In genomic region chr4:182062936-182063335, GRCh38 we compare ENCODE assay signal across 1 cellular context.
TF ChIP-seq lines count a peak whose summit lies in the region.

No MANE protein-coding gene starts in this region.

TF ChIP-seq in K562, 482 proteins besides CTCF, POLR2A, EP300 and RAD21 (continued from another document):
- TF ChIP-seq, protein P1, sequence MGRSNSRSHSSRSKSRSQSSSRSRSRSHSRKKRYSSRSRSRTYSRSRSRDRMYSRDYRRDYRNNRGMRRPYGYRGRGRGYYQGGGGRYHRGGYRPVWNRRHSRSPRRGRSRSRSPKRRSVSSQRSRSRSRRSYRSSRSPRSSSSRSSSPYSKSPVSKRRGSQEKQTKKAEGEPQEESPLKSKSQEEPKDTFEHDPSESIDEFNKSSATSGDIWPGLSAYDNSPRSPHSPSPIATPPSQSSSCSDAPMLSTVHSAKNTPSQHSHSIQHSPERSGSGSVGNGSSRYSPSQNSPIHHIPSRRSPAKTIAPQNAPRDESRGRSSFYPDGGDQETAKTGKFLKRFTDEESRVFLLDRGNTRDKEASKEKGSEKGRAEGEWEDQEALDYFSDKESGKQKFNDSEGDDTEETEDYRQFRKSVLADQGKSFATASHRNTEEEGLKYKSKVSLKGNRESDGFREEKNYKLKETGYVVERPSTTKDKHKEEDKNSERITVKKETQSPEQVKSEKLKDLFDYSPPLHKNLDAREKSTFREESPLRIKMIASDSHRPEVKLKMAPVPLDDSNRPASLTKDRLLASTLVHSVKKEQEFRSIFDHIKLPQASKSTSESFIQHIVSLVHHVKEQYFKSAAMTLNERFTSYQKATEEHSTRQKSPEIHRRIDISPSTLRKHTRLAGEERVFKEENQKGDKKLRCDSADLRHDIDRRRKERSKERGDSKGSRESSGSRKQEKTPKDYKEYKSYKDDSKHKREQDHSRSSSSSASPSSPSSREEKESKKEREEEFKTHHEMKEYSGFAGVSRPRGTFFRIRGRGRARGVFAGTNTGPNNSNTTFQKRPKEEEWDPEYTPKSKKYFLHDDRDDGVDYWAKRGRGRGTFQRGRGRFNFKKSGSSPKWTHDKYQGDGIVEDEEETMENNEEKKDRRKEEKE (IDR thresholded peaks at IDR 0.05; ENCODE audit: borderline replicate concordance in 1 of 2, control insufficient read depth in 1 of 2, low read depth in 2 of 2, low read length in 1 of 2), result no peak
- no peak for TF ChIP-seq FIP1L1 (IDR thresholded peaks at IDR 0.05; ENCODE audit: low read depth, low read length, poor library complexity, severe bottlenecking)
- peak; percentile 77 for TF ChIP-seq NFE2 (IDR thresholded peaks at IDR 0.05; ENCODE audit: low read depth)
- TF ChIP-seq HNRNPL (IDR thresholded peaks at IDR 0.05; ENCODE audit: low read depth, low read length), result no peak
- no peak for TF ChIP-seq RHOXF2B (CRISPR knock-in tag; conservative IDR thresholded peaks at IDR 0.05)
- TF ChIP-seq KDM2B (CRISPR knock-in tag; IDR thresholded peaks at IDR 0.05), result no peak
- TF ChIP-seq, protein P2, sequence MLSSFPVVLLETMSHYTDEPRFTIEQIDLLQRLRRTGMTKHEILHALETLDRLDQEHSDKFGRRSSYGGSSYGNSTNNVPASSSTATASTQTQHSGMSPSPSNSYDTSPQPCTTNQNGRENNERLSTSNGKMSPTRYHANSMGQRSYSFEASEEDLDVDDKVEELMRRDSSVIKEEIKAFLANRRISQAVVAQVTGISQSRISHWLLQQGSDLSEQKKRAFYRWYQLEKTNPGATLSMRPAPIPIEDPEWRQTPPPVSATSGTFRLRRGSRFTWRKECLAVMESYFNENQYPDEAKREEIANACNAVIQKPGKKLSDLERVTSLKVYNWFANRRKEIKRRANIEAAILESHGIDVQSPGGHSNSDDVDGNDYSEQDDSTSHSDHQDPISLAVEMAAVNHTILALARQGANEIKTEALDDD (IDR thresholded peaks at IDR 0.05), result no peak
- TF ChIP-seq FOXJ2 (tag; IDR thresholded peaks at IDR 0.05), result no peak
- no peak for TF ChIP-seq CREB1 (IDR thresholded peaks at IDR 0.05)
- no peak for TF ChIP-seq CREB1 (CRISPR knock-in tag; IDR thresholded peaks at IDR 0.05)
- no peak for TF ChIP-seq ZNF507 (tag; conservative IDR thresholded peaks at IDR 0.05)
- TF ChIP-seq ZNF347 (CRISPR knock-in tag; IDR thresholded peaks at IDR 0.05; ENCODE audit: low read depth), result no peak
- TF ChIP-seq HIVEP1 (CRISPR knock-in tag; IDR thresholded peaks at IDR 0.05), result no peak
- TF ChIP-seq TAF7 (tag; IDR thresholded peaks at IDR 0.05), result no peak
- TF ChIP-seq VEZF1 (CRISPR knock-in tag; IDR thresholded peaks at IDR 0.05), result no peak
- TF ChIP-seq MTF1 (CRISPR knock-in tag; IDR thresholded peaks at IDR 0.05; ENCODE audit: borderline replicate concordance), result no peak
- TF ChIP-seq ZNF707 (CRISPR knock-in tag; conservative IDR thresholded peaks at IDR 0.05), result no peak
- no peak for TF ChIP-seq CBFA2T3 (IDR thresholded peaks at IDR 0.05)
- TF ChIP-seq NCOA2 (IDR thresholded peaks at IDR 0.05; ENCODE audit: partially characterized antibody in 2 of 2), result no peak
- no peak for TF ChIP-seq ZNF197 (CRISPR knock-in tag; IDR thresholded peaks at IDR 0.05; ENCODE audit: low read depth)
- TF ChIP-seq FOSL1 (tag; conservative IDR thresholded peaks at IDR 0.05), result peak; percentile 37; the same call in 1 of the 2 replicates
- no peak for TF ChIP-seq ZC3H4 (CRISPR knock-in tag; IDR thresholded peaks at IDR 0.05; ENCODE audit: borderline replicate concordance)
- no peak for TF ChIP-seq SMARCE1 (IDR thresholded peaks at IDR 0.05)
- TF ChIP-seq, protein P3, sequence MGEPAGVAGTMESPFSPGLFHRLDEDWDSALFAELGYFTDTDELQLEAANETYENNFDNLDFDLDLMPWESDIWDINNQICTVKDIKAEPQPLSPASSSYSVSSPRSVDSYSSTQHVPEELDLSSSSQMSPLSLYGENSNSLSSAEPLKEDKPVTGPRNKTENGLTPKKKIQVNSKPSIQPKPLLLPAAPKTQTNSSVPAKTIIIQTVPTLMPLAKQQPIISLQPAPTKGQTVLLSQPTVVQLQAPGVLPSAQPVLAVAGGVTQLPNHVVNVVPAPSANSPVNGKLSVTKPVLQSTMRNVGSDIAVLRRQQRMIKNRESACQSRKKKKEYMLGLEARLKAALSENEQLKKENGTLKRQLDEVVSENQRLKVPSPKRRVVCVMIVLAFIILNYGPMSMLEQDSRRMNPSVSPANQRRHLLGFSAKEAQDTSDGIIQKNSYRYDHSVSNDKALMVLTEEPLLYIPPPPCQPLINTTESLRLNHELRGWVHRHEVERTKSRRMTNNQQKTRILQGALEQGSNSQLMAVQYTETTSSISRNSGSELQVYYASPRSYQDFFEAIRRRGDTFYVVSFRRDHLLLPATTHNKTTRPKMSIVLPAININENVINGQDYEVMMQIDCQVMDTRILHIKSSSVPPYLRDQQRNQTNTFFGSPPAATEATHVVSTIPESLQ (CRISPR knock-in tag; IDR thresholded peaks at IDR 0.05), result no peak
- no peak for TF ChIP-seq RUNX1 (IDR thresholded peaks at IDR 0.05; ENCODE audit: low read depth)
- no peak for TF ChIP-seq MXI1 (IDR thresholded peaks at IDR 0.05; ENCODE audit: low read depth, low read length)
- TF ChIP-seq RBM39 (optimal IDR thresholded peaks at IDR 0.05; ENCODE audit: low read depth, low read length), result no peak
- TF ChIP-seq TEAD1 (CRISPR knock-in tag; IDR thresholded peaks at IDR 0.05), result peak in 1 of 2 experiments; percentile 72; a peak in 2 of 4 replicates
- no peak for TF ChIP-seq NR0B1 (IDR thresholded peaks at IDR 0.05; ENCODE audit: partially characterized antibody)
- no peak for TF ChIP-seq NR3C1 (CRISPR knock-in tag; IDR thresholded peaks at IDR 0.05)
- TF ChIP-seq SLC30A9 (CRISPR knock-in tag; IDR thresholded peaks at IDR 0.05), result no peak
- no peak for TF ChIP-seq ZC3H11A (IDR thresholded peaks at IDR 0.05; ENCODE audit: low read depth, low read length)
- no peak for TF ChIP-seq TAF9B (IDR thresholded peaks at IDR 0.05; ENCODE audit: partially characterized antibody)
